In genomic region chr15:52178765-52179164, GRCh38 we compare ENCODE assay signal across 9 cellular contexts. TPM values are rescaled to one million over a fixed set of nuclear protein-coding genes. Genes with fewer than 3 reads are reported as not detected.
DNase-seq lines count a peak whose midpoint lies in the region; ATAC-seq and TF ChIP-seq lines count a peak whose summit lies in the region.
"Had no signal": no experiment of that assay in that cellular context is flagged by ENCODE, and none has a peak within 500 bp of the region (broad histone marks: within the 10 kb centered on the region; RNA-seq: fewer than 3 reads in every experiment).

No MANE protein-coding gene starts in this region.

- WGBS in sigmoid colon, 2 donors, result 11 to 24% methylated on average over 10 of the region's 10 CpGs

- peak overlapping the region; percentile 72 for H3K9ac ChIP-seq in SK-N-MC (ENCODE audit: insufficient read length)

- H3K36me3 ChIP-seq in SK-N-MC (ENCODE audit: insufficient read depth, low read length) (no peaks in the 10 kb centered on the region), sigmoid colon (no peaks in the 10 kb centered on the region)

- no peak for DNase-seq in SK-N-MC (ENCODE audit: low read depth, low spot score)
- DNase-seq in fibroblast of mammary gland (ENCODE audit: low read depth), result peak; percentile 5
- no peak for DNase-seq in sigmoid colon
- DNase-seq in NCI-H1694 (lab: John Stamatoyannopoulos, UW), result no peak
- no peak for DNase-seq in NCI-H1048 (lab: John Stamatoyannopoulos, UW)

- H3K27me3 ChIP-seq in sigmoid colon, result no peaks in the 10 kb centered on the region

- peak overlapping the region; percentile 79 for H3K4me3 ChIP-seq in GM08714 (ENCODE audit: low read length)
- peak overlapping the region; percentile 92 for H3K4me3 ChIP-seq in SK-N-MC
- peak overlapping the region; percentile 68 for H3K4me3 ChIP-seq in fibroblast of mammary gland (ENCODE audit: control insufficient read depth, low read depth, low read length)
- peak overlapping the region; percentile 64 to 77 (median 68) for H3K4me3 ChIP-seq in sigmoid colon

- ATAC-seq in HG03108 (IDR thresholded peaks at IDR 0.05; ENCODE audit: unreplicated experiment) (no peak), GM18858 (IDR thresholded peaks at IDR 0.05; ENCODE audit: unreplicated experiment) (no peak)

- TF ChIP-seq CTCF in fibroblast of mammary gland (conservative IDR thresholded peaks at IDR 0.05; ENCODE audit: control insufficient read depth, insufficient read depth, low read depth, low read length), result no peak
- no peak for TF ChIP-seq CTCF in sigmoid colon (IDR thresholded peaks at IDR 0.05)

- H3K27ac ChIP-seq in SK-N-MC (no peak overlapping the region), sigmoid colon (peak overlapping the region; percentile 84 to 89 (median 89))

- H3K9me3 ChIP-seq in SK-N-MC (ENCODE audit: low read depth, low read length) (no peaks in the 10 kb centered on the region), sigmoid colon (no peaks in the 10 kb centered on the region)
- H3K9me3 ChIP-seq: mucosa of descending colon had no signal

- intact Hi-C loops in sigmoid colon (cut with DNase I), result loop anchor here (5.0 kb wide), 1 partner anchor 36 kb away; no protein-coding TSS in a partner anchor

- H3K4me1 ChIP-seq in sigmoid colon, result peaks cover 0 to 14% (median 12%) of the 10 kb centered on the region in 4 donors

- no peak for TF ChIP-seq EP300 in sigmoid colon (IDR thresholded peaks at IDR 0.05)

- no peak for TF ChIP-seq POLR2A in sigmoid colon (IDR thresholded peaks at IDR 0.05)

RNA-seq across cellular contexts. Expression of gene GNB5, which starts 12.4 kb away (rescaled TPM):
- 10 to 100 TPM; 31.9 to 39.9 (median 35.6) TPM for total RNA-seq in sigmoid colon
- polyA plus RNA-seq in sigmoid colon, result 10 to 100 TPM in 1 of 3 donors, 1 to 10 TPM in 2; 7.8 to 16.5 (median 9.0) TPM
